In genomic region chr1:66916320-66916719, GRCh38 we compare ENCODE assay signal across 1 cellular context.
TF ChIP-seq lines count a peak whose summit lies in the region.

No MANE protein-coding gene starts in this region.

TF ChIP-seq in HepG2, 621 proteins besides CTCF, POLR2A, EP300 and RAD21 (continued from another document):
- TF ChIP-seq UBTF (CRISPR knock-in tag; IDR thresholded peaks at IDR 0.05) (no peak), ZMYM2 (CRISPR knock-in tag; IDR thresholded peaks at IDR 0.05) (no peak), ZNF484 (CRISPR knock-in tag; IDR thresholded peaks at IDR 0.05; ENCODE audit: borderline replicate concordance, low read depth) (no peak), ZNF879 (CRISPR knock-in tag; IDR thresholded peaks at IDR 0.05) (no peak), WIZ (CRISPR knock-in tag; IDR thresholded peaks at IDR 0.05) (no peak), ELF1 (CRISPR knock-in tag; IDR thresholded peaks at IDR 0.05) (no peak), EZH2 (conservative IDR thresholded peaks at IDR 0.05; ENCODE audit: low read depth, low read length) (no peak)
